15 cellular contexts compared by ENCODE assay signal in the genomic region with DNA sequence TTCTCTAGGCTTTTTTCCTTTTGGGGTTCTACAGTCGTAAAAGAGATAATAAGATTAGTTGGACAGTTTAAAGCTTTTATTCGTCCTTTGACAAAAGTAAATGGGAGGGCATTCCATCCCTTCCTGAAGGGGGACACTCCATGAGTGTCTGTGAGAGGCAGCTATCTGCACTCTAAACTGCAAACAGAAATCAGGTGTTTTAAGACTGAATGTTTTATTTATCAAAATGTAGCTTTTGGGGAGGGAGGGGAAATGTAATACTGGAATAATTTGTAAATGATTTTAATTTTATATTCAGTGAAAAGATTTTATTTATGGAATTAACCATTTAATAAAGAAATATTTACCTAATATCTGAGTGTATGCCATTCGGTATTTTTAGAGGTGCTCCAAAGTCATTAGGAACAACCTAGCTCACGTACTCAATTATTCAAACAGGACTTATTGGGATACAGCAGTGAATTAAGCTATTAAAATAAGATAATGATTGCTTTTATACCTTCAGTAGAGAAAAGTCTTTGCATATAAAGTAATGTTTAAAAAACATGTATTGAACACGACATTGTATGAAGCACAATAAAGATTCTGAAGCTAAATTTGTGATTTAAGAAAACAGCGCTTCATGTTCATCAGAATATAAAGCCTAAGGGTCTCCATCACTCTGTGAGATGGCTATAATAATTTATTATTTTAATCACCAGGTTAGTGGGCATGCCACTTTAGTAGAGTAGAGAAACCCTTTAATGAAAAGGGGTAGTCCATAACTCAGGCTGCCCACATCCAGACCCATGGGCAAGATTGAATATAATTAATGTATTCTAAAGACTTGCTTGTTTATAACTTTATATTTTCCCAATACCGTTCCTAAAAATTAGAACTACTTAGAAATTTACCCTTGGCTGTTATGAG. TPM values are rescaled to one million over a fixed set of nuclear protein-coding genes. Genes with fewer than 3 reads are reported as not detected.
DNase-seq lines count a peak whose midpoint lies in the region; ATAC-seq and TF ChIP-seq lines count a peak whose summit lies in the region.
"Had no signal": no experiment of that assay in that cellular context is flagged by ENCODE, and none has a peak within 500 bp of the region (broad histone marks: within the 10 kb centered on the region; RNA-seq: fewer than 3 reads in every experiment).

No MANE protein-coding gene starts in this region.

- peaks cover 72% of the 10 kb centered on the region for H3K27me3 Mint-ChIP-seq in HFFc6 (ENCODE audit: insufficient read depth)
- H3K27me3 Mint-ChIP-seq in effector memory CD8-positive, alpha-beta T cell = peaks cover 70 to 80% of the 10 kb centered on the region in 2 donors

- H3K9me3 Mint-ChIP-seq in HFFc6 = peaks cover 69% of the 10 kb centered on the region
- no peaks in the 10 kb centered on the region for H3K9me3 Mint-ChIP-seq in effector memory CD8-positive, alpha-beta T cell
- H3K9me3 Mint-ChIP-seq: activated naive CD8-positive, alpha-beta T cell treated with anti-CD3 and anti-CD28 coated beads for 36 hours had no signal

- H3K27ac Mint-ChIP-seq in HFFc6 = peak overlapping the region; percentile 94
- no peak overlapping the region for H3K27ac Mint-ChIP-seq in effector memory CD8-positive, alpha-beta T cell
- H3K27ac Mint-ChIP-seq: activated naive CD8-positive, alpha-beta T cell treated with anti-CD3 and anti-CD28 coated beads for 36 hours; naive thymus-derived CD8-positive, alpha-beta T cell had no signal

- H3K9me3 ChIP-seq in breast epithelium (no peaks in the 10 kb centered on the region), left lung (no peaks in the 10 kb centered on the region), subcutaneous abdominal adipose tissue (ENCODE audit: control insufficient read depth in 5 of 5, low read length in 5 of 5) (peaks cover 0 to 3% (median 0%) of the 10 kb centered on the region in 5 donors)

- TF ChIP-seq CTCF in HFFc6 (IDR thresholded peaks at IDR 0.05) (peak; percentile 21; the same call in 1 of the 2 replicates), breast epithelium (IDR thresholded peaks at IDR 0.05) (no peak), left lung (IDR thresholded peaks at IDR 0.05) (no peak)

- intact Hi-C loops in breast epithelium (cut with DNase I; ENCODE audit: low total_unique reads) (no loop called here), left lung (cut with DNase I) (loop anchor here in 1 of 2 donors (10.0 kb wide), 2 partner anchors 111 to 279 kb away; no protein-coding TSS in a partner anchor)

- H3K27ac ChIP-seq in breast epithelium (no peak overlapping the region), left lung (peak overlapping the region; percentile 27 to 91), subcutaneous abdominal adipose tissue (ENCODE audit: low read depth, low read length) (peak overlapping the region; percentile 98)
- H3K27ac ChIP-seq: foreskin keratinocyte had no signal

- DNase-seq in HFFc6 (no peak), breast epithelium (ENCODE audit: low spot score in 2 of 2) (no peak), left lung (no peak), SKM-1 (lab: John Stamatoyannopoulos, UW; ENCODE audit: unreplicated experiment) (no peak)
- no peak for DNase-seq in effector memory CD8-positive, alpha-beta T cell
- DNase-seq: activated CD4-positive, alpha-beta T cell treated with anti-CD3 and anti-CD28 coated beads for 48 hours; activated naive CD8-positive, alpha-beta T cell treated with anti-CD3 and anti-CD28 coated beads for 36 hours; DMS79 treated with DMSO at 0.1 percent for 48 hours; naive thymus-derived CD8-positive, alpha-beta T cell; NCI-H2107; SHP77 had no signal

- H3K4me3 Mint-ChIP-seq in HFFc6 = peak overlapping the region; percentile 99
- H3K4me3 Mint-ChIP-seq in effector memory CD8-positive, alpha-beta T cell = no peak overlapping the region
- H3K4me3 Mint-ChIP-seq: activated naive CD8-positive, alpha-beta T cell treated with anti-CD3 and anti-CD28 coated beads for 36 hours; naive thymus-derived CD8-positive, alpha-beta T cell had no signal

- H3K4me1 Mint-ChIP-seq in HFFc6 (ENCODE audit: low read depth) = peaks cover 69% of the 10 kb centered on the region
- peaks cover 5 to 6% of the 10 kb centered on the region in 2 donors for H3K4me1 Mint-ChIP-seq in effector memory CD8-positive, alpha-beta T cell (ENCODE audit: low read depth in 2 of 2)

- ATAC-seq in left lung = no peak
- ATAC-seq in HG03565 (IDR thresholded peaks at IDR 0.05; ENCODE audit: unreplicated experiment) = no peak
- no peak for ATAC-seq in HG03520 (IDR thresholded peaks at IDR 0.05; ENCODE audit: unreplicated experiment)
- no peak for ATAC-seq in effector memory CD8-positive, alpha-beta T cell (replicated peaks)
- ATAC-seq: foreskin keratinocyte; naive thymus-derived CD8-positive, alpha-beta T cell had no signal

- TF ChIP-seq POLR2A in breast epithelium (IDR thresholded peaks at IDR 0.05) = peak; percentile 5

- H3K36me3 ChIP-seq in breast epithelium = no peaks in the 10 kb centered on the region
- peaks cover 0 to 9% of the 10 kb centered on the region in 2 donors for H3K36me3 ChIP-seq in left lung
- peaks cover 6 to 23% (median 17%) of the 10 kb centered on the region in 5 donors for H3K36me3 ChIP-seq in subcutaneous abdominal adipose tissue (ENCODE audit: control insufficient read depth in 5 of 5, insufficient read depth in 5 of 5, low read length in 5 of 5)

- H3K4me3 ChIP-seq in breast epithelium (peak overlapping the region in 2 of 3 donors; percentile 68 to 80), left lung (peak overlapping the region; percentile 56 to 73), subcutaneous abdominal adipose tissue (ENCODE audit: low read depth in 1 of 5, low read length in 5 of 5) (peak overlapping the region in 4 of 5 donors; percentile 75 to 99 (median 98))

- H3K27me3 ChIP-seq in breast epithelium = no peaks in the 10 kb centered on the region
- peaks cover 0 to 36% of the 10 kb centered on the region in 2 donors for H3K27me3 ChIP-seq in left lung
- no peaks in the 10 kb centered on the region for H3K27me3 ChIP-seq in subcutaneous abdominal adipose tissue (ENCODE audit: control insufficient read depth in 5 of 5, insufficient read depth in 4 of 5, low read length in 5 of 5)
- H3K27me3 ChIP-seq: foreskin keratinocyte had no signal

- H3K36me3 Mint-ChIP-seq in HFFc6 (ENCODE audit: low read depth) = peaks cover 50% of the 10 kb centered on the region
- H3K36me3 Mint-ChIP-seq in effector memory CD8-positive, alpha-beta T cell (ENCODE audit: insufficient read depth) = no peaks in the 10 kb centered on the region

- peak overlapping the region in 1 of 5 donors; percentile 31 for H3K9ac ChIP-seq in subcutaneous abdominal adipose tissue (ENCODE audit: low read length in 5 of 5)

- H3K4me1 ChIP-seq in breast epithelium (no peaks in the 10 kb centered on the region), left lung (peaks cover 8 to 43% of the 10 kb centered on the region in 2 donors), subcutaneous abdominal adipose tissue (ENCODE audit: control insufficient read depth in 5 of 5, insufficient read depth in 5 of 5, low read length in 5 of 5) (peaks cover 0 to 51% (median 37%) of the 10 kb centered on the region in 5 donors)

RNA-seq across cellular contexts. Expression of a gene that starts 3.0 kb away (rescaled TPM):
- total RNA-seq in HFFc6 (2021; fragmentation: NEBNext Ultra II Directional; extraction: Animal tissue kit (Norgen Biotek cat#: 25700)) = 1,000 to 10,000 TPM in 3 of 6 experiments, 100 to 1,000 TPM in 3; 877 to 1,071 (median 1,004) TPM
- total RNA-seq in breast epithelium = 100 to 1,000 TPM; 109 to 243 (median 110) TPM
- 100 to 1,000 TPM; 163 to 554 TPM for total RNA-seq in left lung
- total RNA-seq: naive thymus-derived CD8-positive, alpha-beta T cell had no signal

Comparison
In these comparisons a context has a peak if more than half of its experiments do, and no peak if none do; other contexts are left out.
1. H3K27ac ChIP-seq: peak in left lung (2 of 2) and subcutaneous abdominal adipose tissue (single experiment); none in breast epithelium (0 of 2).
2. Peak in every context shown above with its lines, with median percentiles within 50 percentile points of each other: H3K4me3 ChIP-seq.